In genomic region chr14:55339770-55340169, GRCh38 we compare ENCODE assay signal across 9 cellular contexts.
DNase-seq lines count a peak whose midpoint lies in the region; ATAC-seq lines count a peak whose summit lies in the region.
"Had no signal": no experiment of that assay in that cellular context is flagged by ENCODE, and none has a peak within 500 bp of the region (broad histone marks: within the 10 kb centered on the region; RNA-seq: fewer than 3 reads in every experiment).

No MANE protein-coding gene starts in this region.

- no peaks in the 10 kb centered on the region for H3K36me3 Mint-ChIP-seq in activated naive CD8-positive, alpha-beta T cell
- peaks cover 7% of the 10 kb centered on the region for H3K36me3 Mint-ChIP-seq in activated naive CD8-positive, alpha-beta T cell treated with anti-CD3 and anti-CD28 coated beads for 36 hours

- peaks cover 62% of the 10 kb centered on the region for H3K4me1 Mint-ChIP-seq in activated naive CD8-positive, alpha-beta T cell (ENCODE audit: low read depth)
- peaks cover 57% of the 10 kb centered on the region for H3K4me1 Mint-ChIP-seq in activated naive CD8-positive, alpha-beta T cell treated with anti-CD3 and anti-CD28 coated beads for 36 hours

- peak overlapping the region; percentile 46 for H3K27ac Mint-ChIP-seq in activated naive CD8-positive, alpha-beta T cell
- H3K27ac Mint-ChIP-seq in activated naive CD8-positive, alpha-beta T cell treated with anti-CD3 and anti-CD28 coated beads for 36 hours = no peak overlapping the region

- no peaks in the 10 kb centered on the region for H3K27me3 Mint-ChIP-seq in activated naive CD8-positive, alpha-beta T cell
- H3K27me3 Mint-ChIP-seq in activated naive CD8-positive, alpha-beta T cell treated with anti-CD3 and anti-CD28 coated beads for 36 hours = no peaks in the 10 kb centered on the region

- DNase-seq in activated naive CD8-positive, alpha-beta T cell treated with anti-CD3 and anti-CD28 coated beads for 36 hours = no peak
- peak; percentile 33 to 42 for DNase-seq in activated T-cell treated with anti-CD3 and anti-CD28 coated beads, Interleukin-2, amount 50 U/mL, for 48 hours
- DNase-seq in stimulated activated naive CD8-positive, alpha-beta T cell treated with anti-CD3 and anti-CD28 coated beads, Interleukin-15, Interleukin-2, amounts not matched to agents 100 U/mL and 50 U/mL, for 24 hours = peak; percentile 23
- no peak for DNase-seq in activated effector memory CD4-positive, alpha-beta T cell treated with anti-CD3 and anti-CD28 coated beads, Interleukin-2, amount 50 U/mL, for 16 hours
- no peak for DNase-seq in cerebellar cortex (ENCODE audit: low spot score)
- DNase-seq: colonic mucosa had no signal

- H3K4me3 Mint-ChIP-seq in activated naive CD8-positive, alpha-beta T cell = no peak overlapping the region
- no peak overlapping the region for H3K4me3 Mint-ChIP-seq in activated naive CD8-positive, alpha-beta T cell treated with anti-CD3 and anti-CD28 coated beads for 36 hours

- no peaks in the 10 kb centered on the region for H3K9me3 Mint-ChIP-seq in activated naive CD8-positive, alpha-beta T cell (ENCODE audit: low read depth)
- no peaks in the 10 kb centered on the region for H3K9me3 Mint-ChIP-seq in activated naive CD8-positive, alpha-beta T cell treated with anti-CD3 and anti-CD28 coated beads for 36 hours

- ATAC-seq in HG03060 (IDR thresholded peaks at IDR 0.05; ENCODE audit: low read depth, unreplicated experiment) = peak; percentile 78
- ATAC-seq in stimulated activated naive CD8-positive, alpha-beta T cell treated with anti-CD3 and anti-CD28 coated beads, Interleukin-15, Interleukin-2, amounts not matched to agents 100 U/mL and 50 U/mL, for 24 hours = peak; percentile 65
- no peak for ATAC-seq in HG03196 (IDR thresholded peaks at IDR 0.05; ENCODE audit: unreplicated experiment)

Comparison
In these comparisons a context has a peak if more than half of its experiments do, and no peak if none do; other contexts are left out.
1. DNase-seq: peak in activated T-cell treated with anti-CD3 and anti-CD28 coated beads, Interleukin-2, amount 50 U/mL, for 48 hours (2 of 2) and stimulated activated naive CD8-positive, alpha-beta T cell treated with anti-CD3 and anti-CD28 coated beads, Interleukin-15, Interleukin-2, amounts not matched to agents 100 U/mL and 50 U/mL, for 24 hours (single experiment); none in activated naive CD8-positive, alpha-beta T cell treated with anti-CD3 and anti-CD28 coated beads for 36 hours (single experiment), activated effector memory CD4-positive, alpha-beta T cell treated with anti-CD3 and anti-CD28 coated beads, Interleukin-2, amount 50 U/mL, for 16 hours (single experiment) and cerebellar cortex (single experiment).